18 cellular contexts compared by ENCODE assay signal in genomic region chr2:149164827-149165226, GRCh38.
"Had no signal": no experiment of that assay in that cellular context is flagged by ENCODE, and none has a peak within 500 bp of the region (broad histone marks: within the 10 kb centered on the region; RNA-seq: fewer than 3 reads in every experiment).

No MANE protein-coding gene starts in this region.

- H3K4me3 Mint-ChIP-seq: naive thymus-derived CD8-positive, alpha-beta T cell; stimulated activated naive B cell treated with anti-CD40 and anti-IgM and Interleukin-4, amounts not matched to agents 10 μg/mL and 1 μg/mL and 100 μg/mL, for 72 hours; stimulated activated naive CD8-positive, alpha-beta T cell treated with anti-CD3 and anti-CD28 coated beads, Interleukin-15, amount 100 ng/mL, for 72 hours had no signal

- DNase-seq: colonic mucosa; dermis blood vessel endothelial cell; erythroblast; left colon; mucosa of descending colon; naive thymus-derived CD8-positive, alpha-beta T cell; posterior cingulate gyrus; sigmoid colon; stimulated activated CD4-positive, alpha-beta T cell treated with anti-CD3 and anti-CD28 coated beads, Interleukin-2, amount 100 ng/mL, for 24 hours; stimulated activated CD4-positive, alpha-beta T cell treated with anti-CD3 and anti-CD28 coated beads, Interleukin-4, amount 100 ng/mL, for 4 hours; stimulated activated naive B cell treated with anti-CD40 and anti-IgM and Interleukin-4, amounts not matched to agents 10 μg/mL and 1 μg/mL and 100 μg/mL, for 72 hours; stimulated activated naive CD8-positive, alpha-beta T cell treated with anti-CD3 and anti-CD28 coated beads, Interleukin-15, amount 100 ng/mL, for 72 hours; transverse colon had no signal

- H3K4me3 ChIP-seq: colonic mucosa, hepatocyte, mucosa of descending colon, sigmoid colon, skin epidermis, thoracic aorta, transverse colon had no signal

- H3K27me3 ChIP-seq: colonic mucosa, foreskin keratinocyte, hepatocyte, neutrophil, sigmoid colon, transverse colon had no signal

- H3K27ac Mint-ChIP-seq: naive thymus-derived CD8-positive, alpha-beta T cell; stimulated activated naive B cell treated with anti-CD40 and anti-IgM and Interleukin-4, amounts not matched to agents 10 μg/mL and 1 μg/mL and 100 μg/mL, for 72 hours; stimulated activated naive CD8-positive, alpha-beta T cell treated with anti-CD3 and anti-CD28 coated beads, Interleukin-15, amount 100 ng/mL, for 72 hours had no signal

- ATAC-seq: left colon; mucosa of descending colon; naive thymus-derived CD8-positive, alpha-beta T cell; stimulated activated naive B cell treated with anti-CD40 and anti-IgM and Interleukin-4, amounts not matched to agents 10 μg/mL and 1 μg/mL and 100 μg/mL, for 72 hours; stimulated activated naive CD8-positive, alpha-beta T cell treated with anti-CD3 and anti-CD28 coated beads, Interleukin-15, amount 100 ng/mL, for 72 hours had no signal

- H3K9me3 ChIP-seq: colonic mucosa, mucosa of descending colon, neutrophil, thoracic aorta, transverse colon had no signal

- H3K27ac ChIP-seq: colonic mucosa, foreskin keratinocyte, hepatocyte, neutrophil, sigmoid colon, skin epidermis, thoracic aorta, transverse colon had no signal

- H3K36me3 ChIP-seq: colonic mucosa, neutrophil, sigmoid colon, thoracic aorta, transverse colon had no signal

- H3K36me3 Mint-ChIP-seq: naive thymus-derived CD8-positive, alpha-beta T cell; stimulated activated naive B cell treated with anti-CD40 and anti-IgM and Interleukin-4, amounts not matched to agents 10 μg/mL and 1 μg/mL and 100 μg/mL, for 72 hours had no signal

- H3K4me1 ChIP-seq: colonic mucosa, sigmoid colon had no signal

- H3K9me3 Mint-ChIP-seq: naive thymus-derived CD8-positive, alpha-beta T cell had no signal
